Comparison of ENCODE assay signal across 4 cellular contexts in genomic region chr14:104919152-104919992, GRCh38. TPM values are rescaled to one million over a fixed set of nuclear protein-coding genes. Genes with fewer than 3 reads are reported as not detected.
"Had no signal": no experiment of that assay in that cellular context is flagged by ENCODE, and none has a peak within 500 bp of the region (broad histone marks: within the 10 kb centered on the region; RNA-seq: fewer than 3 reads in every experiment).

No MANE protein-coding gene starts in this region.

RNA-seq across cellular contexts. Expression of gene PLD4, which starts 5.3 kb away (rescaled TPM):
- total RNA-seq: hepatocyte, osteoblast had no signal
- polyA plus RNA-seq: keratinocyte, neural cell had no signal
